Comparison of ENCODE assay signal across 11 cellular contexts in the genomic region with DNA sequence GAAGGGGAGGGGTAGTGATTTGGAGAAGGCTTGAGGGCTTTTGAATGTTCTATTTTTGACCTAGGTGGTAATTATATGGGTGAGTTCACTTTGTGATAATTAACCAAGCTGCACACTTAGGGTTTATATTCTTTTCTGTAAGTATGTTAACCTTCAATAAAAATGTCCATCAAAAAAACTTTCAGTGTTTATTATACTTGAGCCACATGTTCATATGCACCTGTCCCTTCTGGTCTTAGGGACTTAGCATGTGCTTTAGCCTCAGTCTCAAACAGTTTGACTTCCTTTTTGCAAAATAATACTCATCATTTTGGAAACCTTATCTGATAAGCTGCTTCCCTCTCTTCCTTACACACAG. TPM values are rescaled to one million over a fixed set of nuclear protein-coding genes. Genes with fewer than 3 reads are reported as not detected.
A peak's percentile ranks its signal among the peaks of the same experiment; 100 is the strongest.
DNase-seq lines count a peak whose midpoint lies in the region; ATAC-seq and TF ChIP-seq lines count a peak whose summit lies in the region.
"Had no signal": no experiment of that assay in that cellular context is flagged by ENCODE, and none has a peak within 500 bp of the region (broad histone marks: within the 10 kb centered on the region; RNA-seq: fewer than 3 reads in every experiment).

No MANE protein-coding gene starts in this region.

- no peaks in the 10 kb centered on the region for H3K27me3 ChIP-seq in adipocyte (replicated peaks; ENCODE audit: control insufficient read depth, insufficient read depth, low read length)
- no peaks in the 10 kb centered on the region for H3K27me3 ChIP-seq in muscle layer of colon (ENCODE audit: control insufficient read depth in 1 of 2, insufficient read depth in 2 of 2, low read length in 2 of 2)
- no peaks in the 10 kb centered on the region for H3K27me3 ChIP-seq in vagina

- H3K36me3 ChIP-seq in adipocyte (ENCODE audit: control insufficient read depth, insufficient read depth, low read length, severe bottlenecking) (no peaks in the 10 kb centered on the region), muscle layer of colon (ENCODE audit: insufficient read depth, low read length) (no peaks in the 10 kb centered on the region), vagina (no peaks in the 10 kb centered on the region)

- H3K4me3 ChIP-seq in adipocyte (ENCODE audit: low read length) (peak overlapping the region; percentile 63), muscle layer of colon (ENCODE audit: low read depth in 1 of 2, low read length in 2 of 2) (no peak overlapping the region), vagina (no peak overlapping the region)

- H3K36me3 Mint-ChIP-seq in activated CD8-positive, alpha-beta T cell treated with anti-CD3 and anti-CD28 coated beads for 36 hours (ENCODE audit: low read depth): peaks cover 3% of the 10 kb centered on the region

- intact Hi-C loops in Right ventricle myocardium superior (cut with DNase I): no loop called here
- intact Hi-C loops in cardiac septum (cut with DNase I): loop anchor here (10.0 kb wide), 1 partner anchor 155 kb away; no protein-coding TSS in a partner anchor
- intact Hi-C loops in vagina (cut with DNase I): no loop called here
- intact Hi-C loops in activated CD8-positive, alpha-beta T cell treated with anti-CD3 and anti-CD28 coated beads for 36 hours (cut with micrococcal nuclease): no loop called here

- POLR2A ChIA-PET in activated CD8-positive, alpha-beta T cell treated with anti-CD3 and anti-CD28 coated beads for 36 hours (lab: Charles Lee): no interaction called here

- peak overlapping the region; percentile 14 for H3K27ac ChIP-seq in muscle layer of colon (ENCODE audit: low read depth, low read length)
- H3K27ac ChIP-seq in vagina: peak overlapping the region; percentile 73

- ATAC-seq in Right ventricle myocardium superior (ENCODE audit: poor library complexity) (peak; percentile 15), HG02840 (IDR thresholded peaks at IDR 0.05; ENCODE audit: low FRiP score, unreplicated experiment) (no peak), HG03354 (IDR thresholded peaks at IDR 0.05; ENCODE audit: poor library complexity, severe bottlenecking, unreplicated experiment) (no peak)
- no peak for ATAC-seq in activated CD8-positive, alpha-beta T cell treated with anti-CD3 and anti-CD28 coated beads for 36 hours

- no peaks in the 10 kb centered on the region for H3K27me3 Mint-ChIP-seq in activated CD8-positive, alpha-beta T cell treated with anti-CD3 and anti-CD28 coated beads for 36 hours
- H3K27me3 Mint-ChIP-seq: stimulated activated naive CD8-positive, alpha-beta T cell treated with anti-CD3 and anti-CD28 coated beads, Interleukin-15, Interleukin-2, amounts not matched to agents 100 ng/mL and 50 ng/mL, for 24 hours had no signal

- no peak for TF ChIP-seq CTCF in vagina (IDR thresholded peaks at IDR 0.05)
- TF ChIP-seq CTCF in activated CD8-positive, alpha-beta T cell treated with anti-CD3 and anti-CD28 coated beads for 36 hours (IDR thresholded peaks at IDR 0.05): no peak

- TF ChIP-seq POLR2A in vagina (IDR thresholded peaks at IDR 0.05): no peak

- H3K9me3 ChIP-seq in adipocyte (ENCODE audit: control insufficient read depth, low read length) (no peaks in the 10 kb centered on the region), muscle layer of colon (ENCODE audit: low read length) (no peaks in the 10 kb centered on the region), vagina (no peaks in the 10 kb centered on the region)

- H3K4me3 Mint-ChIP-seq in activated CD8-positive, alpha-beta T cell treated with anti-CD3 and anti-CD28 coated beads for 36 hours: no peak overlapping the region
- H3K4me3 Mint-ChIP-seq: stimulated activated naive CD8-positive, alpha-beta T cell treated with anti-CD3 and anti-CD28 coated beads, Interleukin-15, Interleukin-2, amounts not matched to agents 100 ng/mL and 50 ng/mL, for 24 hours had no signal

- CTCF ChIA-PET in activated CD8-positive, alpha-beta T cell treated with anti-CD3 and anti-CD28 coated beads for 36 hours (lab: Charles Lee): interaction anchor here (1.1 to 1.3 kb wide), 2 partner anchors 10 to 34 kb away, joined by 3 to 6 read pairs; no protein-coding TSS in a partner anchor

- H3K4me1 ChIP-seq in adipocyte (ENCODE audit: control insufficient read depth, insufficient read depth, low read length) (peaks cover 78% of the 10 kb centered on the region), muscle layer of colon (ENCODE audit: insufficient read depth, low read length) (peaks cover 37% of the 10 kb centered on the region), vagina (peaks cover 60% of the 10 kb centered on the region)

- peaks cover 2% of the 10 kb centered on the region for H3K9me3 Mint-ChIP-seq in activated CD8-positive, alpha-beta T cell treated with anti-CD3 and anti-CD28 coated beads for 36 hours

- H3K27ac Mint-ChIP-seq in activated CD8-positive, alpha-beta T cell treated with anti-CD3 and anti-CD28 coated beads for 36 hours: no peak overlapping the region
- H3K27ac Mint-ChIP-seq: stimulated activated naive CD8-positive, alpha-beta T cell treated with anti-CD3 and anti-CD28 coated beads, Interleukin-15, Interleukin-2, amounts not matched to agents 100 ng/mL and 50 ng/mL, for 24 hours had no signal

- peaks cover 22% of the 10 kb centered on the region for H3K4me1 Mint-ChIP-seq in activated CD8-positive, alpha-beta T cell treated with anti-CD3 and anti-CD28 coated beads for 36 hours (ENCODE audit: low read depth)

- H3K9ac ChIP-seq in adipocyte (ENCODE audit: low read length) (peak overlapping the region; percentile 31), muscle layer of colon (ENCODE audit: low read length) (no peak overlapping the region)

- no peak for DNase-seq in Right ventricle myocardium superior
- DNase-seq in cardiac septum (ENCODE audit: low spot score): no peak
- no peak for DNase-seq in adipocyte (ENCODE audit: low read depth)
- DNase-seq in vagina (ENCODE audit: extremely low spot score in 2 of 2): no peak
- DNase-seq in activated CD8-positive, alpha-beta T cell treated with anti-CD3 and anti-CD28 coated beads for 36 hours: no peak
- DNase-seq: activated CD4-positive, alpha-beta T cell treated with anti-CD3 and anti-CD28 coated beads, Interleukin-2, amount 50 U/mL, for 1 hour; NCI-H748 treated with DMSO at 0.1 percent for 48 hours had no signal

RNA-seq across cellular contexts. Expression of a gene that starts 28.4 kb away (rescaled TPM):
- total RNA-seq in Right ventricle myocardium superior: 13.5 TPM
- 28.2 TPM for total RNA-seq in cardiac septum
- 33.9 TPM for total RNA-seq in vagina
- 10 to 100 TPM; 23.2 to 24.4 TPM for total RNA-seq in activated CD8-positive, alpha-beta T cell treated with anti-CD3 and anti-CD28 coated beads for 36 hours
